ENCODE assay signal across 2 cellular contexts in genomic region chr1:174535207-174535606, GRCh38.
TF ChIP-seq lines count a peak whose summit lies in the region.

No MANE protein-coding gene starts in this region.

TF ChIP-seq in SK-N-SH, 30 proteins besides CTCF, POLR2A, EP300 and RAD21 (continued from another document):
- TF ChIP-seq, protein P1, sequence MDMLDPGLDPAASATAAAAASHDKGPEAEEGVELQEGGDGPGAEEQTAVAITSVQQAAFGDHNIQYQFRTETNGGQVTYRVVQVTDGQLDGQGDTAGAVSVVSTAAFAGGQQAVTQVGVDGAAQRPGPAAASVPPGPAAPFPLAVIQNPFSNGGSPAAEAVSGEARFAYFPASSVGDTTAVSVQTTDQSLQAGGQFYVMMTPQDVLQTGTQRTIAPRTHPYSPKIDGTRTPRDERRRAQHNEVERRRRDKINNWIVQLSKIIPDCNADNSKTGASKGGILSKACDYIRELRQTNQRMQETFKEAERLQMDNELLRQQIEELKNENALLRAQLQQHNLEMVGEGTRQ (IDR thresholded peaks at IDR 0.05; ENCODE audit: borderline replicate concordance, low read depth, low read length), result no peak
- TF ChIP-seq, protein P2, sequence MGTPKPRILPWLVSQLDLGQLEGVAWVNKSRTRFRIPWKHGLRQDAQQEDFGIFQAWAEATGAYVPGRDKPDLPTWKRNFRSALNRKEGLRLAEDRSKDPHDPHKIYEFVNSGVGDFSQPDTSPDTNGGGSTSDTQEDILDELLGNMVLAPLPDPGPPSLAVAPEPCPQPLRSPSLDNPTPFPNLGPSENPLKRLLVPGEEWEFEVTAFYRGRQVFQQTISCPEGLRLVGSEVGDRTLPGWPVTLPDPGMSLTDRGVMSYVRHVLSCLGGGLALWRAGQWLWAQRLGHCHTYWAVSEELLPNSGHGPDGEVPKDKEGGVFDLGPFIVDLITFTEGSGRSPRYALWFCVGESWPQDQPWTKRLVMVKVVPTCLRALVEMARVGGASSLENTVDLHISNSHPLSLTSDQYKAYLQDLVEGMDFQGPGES (IDR thresholded peaks at IDR 0.05; ENCODE audit: low read depth, low read length), result no peak
- TF ChIP-seq TEAD4 (IDR thresholded peaks at IDR 0.05; ENCODE audit: borderline replicate concordance, insufficient read depth), result no peak
- no peak for TF ChIP-seq ELF1 (IDR thresholded peaks at IDR 0.05)
- no peak for TF ChIP-seq FOXJ3 (CRISPR knock-in tag; IDR thresholded peaks at IDR 0.05)
- no peak for TF ChIP-seq ZBTB33 (IDR thresholded peaks at IDR 0.05; ENCODE audit: borderline replicate concordance, low read depth)
TF ChIP-seq in SK-N-SH: peak in this region for 0.

TF ChIP-seq in H1, 55 proteins besides CTCF, POLR2A, EP300 and RAD21 (continued from another document):
- TF ChIP-seq CHD7 (IDR thresholded peaks at IDR 0.05; ENCODE audit: insufficient replicate concordance, low read length), result no peak
- no peak for TF ChIP-seq CEBPB (IDR thresholded peaks at IDR 0.05; ENCODE audit: low read depth, low read length)
- no peak for TF ChIP-seq JUN (IDR thresholded peaks at IDR 0.05; ENCODE audit: low read depth, low read length)
- TF ChIP-seq JUND (IDR thresholded peaks at IDR 0.05; ENCODE audit: low read length), result no peak
- no peak for TF ChIP-seq TEAD4 (IDR thresholded peaks at IDR 0.05; ENCODE audit: low read depth, low read length)
